ENCODE assay signal across 8 cellular contexts in genomic region chr9:125261501-125262216, GRCh38. TPM values are rescaled to one million over a fixed set of nuclear protein-coding genes. Genes with fewer than 3 reads are reported as not detected.
DNase-seq lines count a peak whose midpoint lies in the region; ATAC-seq, FAIRE-seq and TF ChIP-seq lines count a peak whose summit lies in the region.

Gene GAPVD1, plus strand, starts transcription at chr9:125261826. Its CDS starts 37,096 bp downstream, at chr9:125298922.

- POLR2A ChIA-PET in T-cell (lab: Charles Lee) = interaction anchor here (0.6 to 1.8 kb wide), 3 partner anchors 20 to 74 kb away, joined by 3 to 13 read pairs (median 5); partner anchors contain the start of gene HSPA5 (in 2 of the 2)

- WGBS in adrenal gland, 4 donors = 1 to 7% (median 3%) methylated on average over 23 to 66 of the region's 66 CpGs
- WGBS in heart right ventricle, 2 donors = 3 to 4% methylated on average over 66 of the region's 66 CpGs
- 4 to 13% methylated on average over 14 to 34 of the region's 66 CpGs for WGBS in upper lobe of left lung, 2 donors

- peaks cover 11% of the 10 kb centered on the region for H3K36me3 Mint-ChIP-seq in T-cell

- peak; percentile 85 for TF ChIP-seq POLR2A in GM12892 (IDR thresholded peaks at IDR 0.05; ENCODE audit: low read depth, low read length)
- peak; percentile 51 to 81 for TF ChIP-seq POLR2A in adrenal gland (IDR thresholded peaks at IDR 0.05)
- peak in 3 of 4 donors; percentile 61 to 88 (median 83) for TF ChIP-seq POLR2A in upper lobe of left lung (IDR thresholded peaks at IDR 0.05)

- peaks cover 33 to 44% (median 40%) of the 10 kb centered on the region in 3 donors for H3K4me1 Mint-ChIP-seq in T-cell

- DNase-seq in GM12892 (ENCODE audit: insufficient read length) = peak; percentile 98
- DNase-seq in NCI-H1417 (lab: John Stamatoyannopoulos, UW) = peak; percentile 81 to 95 (median 94)
- peak; percentile 73 to 91 (median 84) for DNase-seq in T-cell
- peak; percentile 89 to 93 (median 91) for DNase-seq in adrenal gland
- peak; percentile 85 to 93 for DNase-seq in heart right ventricle
- DNase-seq in posterior vena cava (ENCODE audit: low spot score) = peak; percentile 96
- peak; percentile 92 to 99 for DNase-seq in upper lobe of left lung

- FAIRE-seq in GM12892 (lab: Jason Lieb, UNC) = peak; percentile 96

- peak within 1 kb of the TSS; percentile 66 to 97 (median 89) for H3K4me3 ChIP-seq in adrenal gland
- peak within 1 kb of the TSS; percentile 68 to 99 (median 94) for H3K4me3 ChIP-seq in heart right ventricle
- H3K4me3 ChIP-seq in upper lobe of left lung = peak within 1 kb of the TSS; percentile 56 to 99 (median 96)

- peak within 1 kb of the TSS; percentile 89 to 93 for H3K27ac Mint-ChIP-seq in T-cell

- H3K27me3 Mint-ChIP-seq in T-cell = no peaks in the 10 kb centered on the region

- H3K4me3 Mint-ChIP-seq in T-cell = peak within 1 kb of the TSS; percentile 88 to 96 (median 96)

- H3K9me3 ChIP-seq in adrenal gland (replicated peaks in 1 of 3) = no peaks in the 10 kb centered on the region
- H3K9me3 ChIP-seq in heart right ventricle = no peaks in the 10 kb centered on the region
- H3K9me3 ChIP-seq in upper lobe of left lung = no peaks in the 10 kb centered on the region

- H3K9me3 Mint-ChIP-seq in T-cell = no peaks in the 10 kb centered on the region

- TF ChIP-seq EP300 in upper lobe of left lung (IDR thresholded peaks at IDR 0.05) = no peak

- H3K27ac ChIP-seq in adrenal gland = peak within 1 kb of the TSS; percentile 34 to 93 (median 75)
- peak within 1 kb of the TSS in 9 of 10 donors; percentile 73 to 95 (median 85) for H3K27ac ChIP-seq in heart right ventricle
- H3K27ac ChIP-seq in upper lobe of left lung = peak within 1 kb of the TSS; percentile 84 to 91 (median 88)

- H3K4me1 ChIP-seq in adrenal gland (replicated peaks in 1 of 2) (peaks cover 15 to 20% of the 10 kb centered on the region in 2 donors), heart right ventricle (peaks cover 0 to 59% (median 26%) of the 10 kb centered on the region in 9 donors), upper lobe of left lung (peaks cover 20 to 31% (median 30%) of the 10 kb centered on the region in 4 donors)

- CTCF ChIA-PET in T-cell (lab: Charles Lee) = interaction anchor here in 1 of 2 donors (1.0 to 1.1 kb wide), 2 partner anchors 21 to 23 kb away, joined by 3 to 5 read pairs; partner anchors contain the start of gene HSPA5

- TF ChIP-seq CTCF in adrenal gland (IDR thresholded peaks at IDR 0.05) = peak in 4 of 6 experiments; percentile 31 to 57 (median 46)
- peak in 8 of 9 donors; percentile 11 to 66 (median 50) for TF ChIP-seq CTCF in heart right ventricle (IDR thresholded peaks at IDR 0.05)
- TF ChIP-seq CTCF in upper lobe of left lung (IDR thresholded peaks at IDR 0.05) = peak in 5 of 6 experiments; percentile 53 to 81 (median 72)

- H3K27me3 ChIP-seq in adrenal gland (no peaks in the 10 kb centered on the region), heart right ventricle (no peaks in the 10 kb centered on the region), upper lobe of left lung (no peaks in the 10 kb centered on the region)

- ATAC-seq in HG02763 (IDR thresholded peaks at IDR 0.05; ENCODE audit: unreplicated experiment) = peak; percentile 95
- ATAC-seq in T-cell (replicated peaks in 1 of 4) = peak; percentile 95 to 99 (median 99)
- peak; percentile 99 to 100 (median 99) for ATAC-seq in heart right ventricle
- ATAC-seq in upper lobe of left lung (ENCODE audit: low FRiP score in 2 of 2) = peak; percentile 98 to 100

- intact Hi-C loops in adrenal gland (cut with DNase I) = no loop called here
- intact Hi-C loops in heart right ventricle (cut with DNase I) = loop anchor here in 2 of 10 donors (1.0 kb wide), 1 partner anchor 20 kb away; the partner anchor contains the start of gene HSPA5 (in 2 of the 2)
- intact Hi-C loops in posterior vena cava (cut with DNase I) = no loop called here

- H3K36me3 ChIP-seq in adrenal gland (replicated peaks in 1 of 2) (no peaks in the 10 kb centered on the region), heart right ventricle (peaks cover 0 to 18% (median 0%) of the 10 kb centered on the region in 9 donors), upper lobe of left lung (peaks cover 0 to 16% (median 0%) of the 10 kb centered on the region in 4 donors)

RNA-seq across cellular contexts. Expression of gene GAPVD1, which starts in this region (rescaled TPM):
- 17.7 TPM for polyA plus RNA-seq in GM12892 (2012; ENCODE audit: missing spikeins)
- total RNA-seq in T-cell = 10 to 100 TPM; 54.6 to 71.2 (median 57.4) TPM
- 10 to 100 TPM; 27.9 to 63.1 (median 41.3) TPM for total RNA-seq in adrenal gland
- 10 to 100 TPM in 1 of 3 donors, 1 to 10 TPM in 2; 7.1 to 25.5 (median 9.6) TPM for polyA plus RNA-seq in adrenal gland
- total RNA-seq in heart right ventricle = 10 to 100 TPM; 27.0 to 40.0 (median 35.0) TPM
- 1 to 10 TPM; 6.9 to 7.8 TPM for polyA plus RNA-seq in heart right ventricle
- 10 to 100 TPM; 42.5 to 53.3 TPM for total RNA-seq in posterior vena cava
- total RNA-seq in upper lobe of left lung = 100 to 1,000 TPM in 1 of 6 donors, 10 to 100 TPM in 5; 56.4 to 122 (median 74.2) TPM

Comparison
In these comparisons a context has a peak if more than half of its experiments do, and no peak if none do; other contexts are left out.
1. Peak in every context shown above with its lines: DNase-seq, ATAC-seq, H3K4me3 ChIP-seq and H3K27ac ChIP-seq.